In the genomic region with DNA sequence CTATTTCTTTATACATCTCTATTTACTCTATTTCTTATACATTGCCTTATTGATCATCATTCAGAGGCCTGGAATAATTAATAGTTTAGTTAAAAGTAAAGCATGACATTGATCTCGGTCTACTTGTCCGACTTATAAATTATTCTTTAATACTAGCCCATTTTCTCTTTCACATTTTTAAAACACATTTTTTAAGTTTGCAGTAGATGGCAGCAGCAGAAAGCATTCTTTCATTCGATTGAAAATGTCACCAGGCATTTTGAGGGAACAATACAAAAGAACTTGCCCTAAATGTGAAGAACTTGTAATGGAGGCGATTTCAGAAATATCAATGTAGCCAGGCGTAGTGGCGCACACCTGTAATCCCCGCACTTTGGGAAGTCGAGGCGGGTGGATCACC, we compare ENCODE assay signal across 26 cellular contexts.
"Had no signal": no experiment of that assay in that cellular context is flagged by ENCODE, and none has a peak within 500 bp of the region (broad histone marks: within the 10 kb centered on the region; RNA-seq: fewer than 3 reads in every experiment).

No MANE protein-coding gene starts in this region.

- ATAC-seq: effector memory CD8-positive, alpha-beta T cell; gastrocnemius medialis; left lobe of liver; natural killer cell; pancreas; right lobe of liver; stimulated activated naive CD8-positive, alpha-beta T cell treated with anti-CD3 and anti-CD28 coated beads, Interleukin-15, amount 100 ng/mL, for 72 hours; upper lobe of right lung had no signal

- H3K4me1 ChIP-seq: colonic mucosa, gastrocnemius medialis, right lobe of liver, uterus had no signal

- H3K27me3 ChIP-seq: colonic mucosa, esophagus squamous epithelium, gastrocnemius medialis, neutrophil, pancreas, right lobe of liver, suprapubic skin, transverse colon, upper lobe of right lung, uterus had no signal

- DNase-seq: colonic mucosa; dermis blood vessel endothelial cell; effector memory CD8-positive, alpha-beta T cell; erythroblast; esophagus squamous epithelium; gastrocnemius medialis; head of caudate nucleus; kidney; natural killer cell; pancreas; right lobe of liver; small intestine; stimulated activated CD4-positive, alpha-beta T cell treated with anti-CD3 and anti-CD28 coated beads, Interleukin-12 subunit alpha, Interleukin-12 subunit beta, amount 100 ng/mL, for 4 hours; stimulated activated CD4-positive, alpha-beta T cell treated with anti-CD3 and anti-CD28 coated beads, Interleukin-1b, Interleukin-23, amount 100 ng/mL, for 48 hours; stimulated activated CD4-positive, alpha-beta T cell treated with anti-CD3 and anti-CD28 coated beads, Interleukin-4, amount 100 ng/mL, for 1 hour; stimulated activated CD8-positive, alpha-beta memory T cell treated with anti-CD3 and anti-CD28 coated beads, Interleukin-4, amount 100 ng/mL, for 48 hours; stimulated activated naive CD4-positive, alpha-beta T cell; stimulated activated naive CD8-positive, alpha-beta T cell treated with anti-CD3 and anti-CD28 coated beads, Interleukin-15, amount 100 ng/mL, for 72 hours; transverse colon; upper lobe of right lung; uterus had no signal

- H3K27ac ChIP-seq: colonic mucosa, esophagus squamous epithelium, gastrocnemius medialis, neutrophil, pancreas, right lobe of liver, suprapubic skin, transverse colon, upper lobe of right lung, uterus had no signal

- H3K4me3 ChIP-seq: colonic mucosa, esophagus squamous epithelium, gastrocnemius medialis, lung, pancreas, right lobe of liver, suprapubic skin, transverse colon, upper lobe of right lung, uterus had no signal

- H3K9me3 ChIP-seq: colonic mucosa, esophagus squamous epithelium, gastrocnemius medialis, neutrophil, pancreas, right lobe of liver, suprapubic skin, transverse colon, upper lobe of right lung, uterus had no signal

- FAIRE-seq: endometrium, kidney, pancreas, small intestine had no signal

- H3K36me3 ChIP-seq: colonic mucosa, esophagus squamous epithelium, gastrocnemius medialis, neutrophil, pancreas, suprapubic skin, transverse colon, upper lobe of right lung, uterus had no signal
